Comparison of ENCODE assay signal across 1 cellular context in the genomic region with DNA sequence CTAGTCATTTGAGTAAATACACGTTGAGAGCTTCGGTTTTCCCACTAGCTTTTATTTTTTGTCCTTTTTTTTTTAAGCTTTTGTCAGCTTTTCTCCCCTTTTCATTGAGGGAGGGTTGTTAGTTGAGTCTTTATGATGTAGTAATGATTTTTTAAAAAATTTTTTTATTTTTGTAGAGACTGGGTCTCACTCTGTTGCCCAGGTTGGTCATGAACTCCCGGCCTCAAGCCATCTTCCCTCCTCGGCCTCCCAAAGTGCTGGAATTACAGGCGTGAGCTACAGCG.
TF ChIP-seq lines count a peak whose summit lies in the region.

No MANE protein-coding gene starts in this region.

TF ChIP-seq in WTC11, 78 proteins besides CTCF, POLR2A, EP300 and RAD21 (continued from another document):
- TF ChIP-seq, protein P1, sequence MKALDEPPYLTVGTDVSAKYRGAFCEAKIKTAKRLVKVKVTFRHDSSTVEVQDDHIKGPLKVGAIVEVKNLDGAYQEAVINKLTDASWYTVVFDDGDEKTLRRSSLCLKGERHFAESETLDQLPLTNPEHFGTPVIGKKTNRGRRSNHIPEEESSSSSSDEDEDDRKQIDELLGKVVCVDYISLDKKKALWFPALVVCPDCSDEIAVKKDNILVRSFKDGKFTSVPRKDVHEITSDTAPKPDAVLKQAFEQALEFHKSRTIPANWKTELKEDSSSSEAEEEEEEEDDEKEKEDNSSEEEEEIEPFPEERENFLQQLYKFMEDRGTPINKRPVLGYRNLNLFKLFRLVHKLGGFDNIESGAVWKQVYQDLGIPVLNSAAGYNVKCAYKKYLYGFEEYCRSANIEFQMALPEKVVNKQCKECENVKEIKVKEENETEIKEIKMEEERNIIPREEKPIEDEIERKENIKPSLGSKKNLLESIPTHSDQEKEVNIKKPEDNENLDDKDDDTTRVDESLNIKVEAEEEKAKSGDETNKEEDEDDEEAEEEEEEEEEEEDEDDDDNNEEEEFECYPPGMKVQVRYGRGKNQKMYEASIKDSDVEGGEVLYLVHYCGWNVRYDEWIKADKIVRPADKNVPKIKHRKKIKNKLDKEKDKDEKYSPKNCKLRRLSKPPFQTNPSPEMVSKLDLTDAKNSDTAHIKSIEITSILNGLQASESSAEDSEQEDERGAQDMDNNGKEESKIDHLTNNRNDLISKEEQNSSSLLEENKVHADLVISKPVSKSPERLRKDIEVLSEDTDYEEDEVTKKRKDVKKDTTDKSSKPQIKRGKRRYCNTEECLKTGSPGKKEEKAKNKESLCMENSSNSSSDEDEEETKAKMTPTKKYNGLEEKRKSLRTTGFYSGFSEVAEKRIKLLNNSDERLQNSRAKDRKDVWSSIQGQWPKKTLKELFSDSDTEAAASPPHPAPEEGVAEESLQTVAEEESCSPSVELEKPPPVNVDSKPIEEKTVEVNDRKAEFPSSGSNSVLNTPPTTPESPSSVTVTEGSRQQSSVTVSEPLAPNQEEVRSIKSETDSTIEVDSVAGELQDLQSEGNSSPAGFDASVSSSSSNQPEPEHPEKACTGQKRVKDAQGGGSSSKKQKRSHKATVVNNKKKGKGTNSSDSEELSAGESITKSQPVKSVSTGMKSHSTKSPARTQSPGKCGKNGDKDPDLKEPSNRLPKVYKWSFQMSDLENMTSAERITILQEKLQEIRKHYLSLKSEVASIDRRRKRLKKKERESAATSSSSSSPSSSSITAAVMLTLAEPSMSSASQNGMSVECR (CRISPR knock-in tag; IDR thresholded peaks at IDR 0.05; ENCODE audit: borderline replicate concordance), result no peak
- TF ChIP-seq RELA (CRISPR knock-in tag; IDR thresholded peaks at IDR 0.05; ENCODE audit: borderline replicate concordance), result no peak
- TF ChIP-seq NR1H2 (CRISPR knock-in tag; IDR thresholded peaks at IDR 0.05), result no peak
- TF ChIP-seq MYBL2 (CRISPR knock-in tag; IDR thresholded peaks at IDR 0.05), result no peak
TF ChIP-seq in WTC11: peak in this region for 0.
